14 cellular contexts compared by ENCODE assay signal in the genomic region with DNA sequence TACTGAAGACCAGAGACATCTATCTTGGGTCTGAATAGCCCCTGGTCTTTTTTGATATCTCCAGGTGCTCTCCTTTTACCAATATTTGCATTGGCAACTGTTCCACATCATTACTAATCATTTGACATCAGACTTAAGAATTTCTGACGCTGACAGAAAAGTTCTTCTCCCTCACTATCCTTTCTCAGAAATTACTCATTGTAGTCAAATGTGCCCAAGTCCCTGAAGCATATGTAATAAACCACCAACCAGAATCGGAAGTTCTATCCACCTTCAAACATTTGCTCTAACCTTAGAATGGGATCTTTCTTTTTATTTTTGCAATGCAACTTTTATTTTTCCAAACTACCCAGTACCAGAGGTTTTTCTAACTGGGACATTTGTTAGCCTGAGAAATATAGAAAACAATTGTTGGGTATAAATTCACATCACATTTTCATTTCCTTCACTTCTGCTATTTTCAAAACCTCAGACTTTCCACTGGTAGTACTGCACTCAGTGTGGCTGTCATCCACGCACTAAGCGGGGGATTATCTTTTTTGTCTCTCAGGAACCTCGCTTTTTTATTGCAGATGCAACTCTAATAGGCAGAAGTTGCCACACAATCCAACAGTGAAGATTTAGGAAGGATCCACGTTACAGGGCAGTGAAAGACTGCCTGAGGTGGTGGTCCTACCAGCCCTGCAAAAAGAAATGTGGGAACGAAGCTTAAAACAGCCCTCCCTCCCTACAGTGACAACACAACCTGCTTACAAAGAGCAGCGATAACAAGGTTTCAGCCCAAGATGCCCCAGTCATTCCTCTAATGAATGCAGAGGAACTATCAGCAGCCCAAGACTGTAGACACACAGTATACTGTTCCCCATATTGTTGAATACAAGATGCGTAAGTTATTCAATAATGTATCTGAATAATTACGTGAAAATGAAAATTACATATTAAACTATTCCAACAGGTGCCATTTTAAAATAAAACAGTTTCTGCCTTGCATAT.
DNase-seq lines count a peak whose midpoint lies in the region; ATAC-seq and TF ChIP-seq lines count a peak whose summit lies in the region.
"Had no signal": no experiment of that assay in that cellular context is flagged by ENCODE, and none has a peak within 500 bp of the region (broad histone marks: within the 10 kb centered on the region; RNA-seq: fewer than 3 reads in every experiment).

No MANE protein-coding gene starts in this region.

- H3K27me3 ChIP-seq in psoas muscle (ENCODE audit: insufficient read depth in 3 of 3, low read length in 2 of 3): no peaks in the 10 kb centered on the region
- H3K27me3 ChIP-seq: vagina had no signal

- TF ChIP-seq CTCF in fibroblast of mammary gland (conservative IDR thresholded peaks at IDR 0.05; ENCODE audit: control insufficient read depth, insufficient read depth, low read depth, low read length) (no peak), psoas muscle (IDR thresholded peaks at IDR 0.05) (no peak), endothelial cell (IDR thresholded peaks at IDR 0.05; ENCODE audit: unreplicated experiment) (no peak)

- H3K4me3 ChIP-seq in fibroblast of mammary gland (ENCODE audit: control insufficient read depth, low read depth, low read length): no peak overlapping the region
- H3K4me3 ChIP-seq in psoas muscle: no peak overlapping the region
- H3K4me3 ChIP-seq: coronary artery, vagina had no signal

- ATAC-seq in GM18520 (IDR thresholded peaks at IDR 0.05; ENCODE audit: unreplicated experiment) (peak; percentile 83), GM21528 (IDR thresholded peaks at IDR 0.05; ENCODE audit: low FRiP score, unreplicated experiment) (peak; percentile 69), HG03139 (IDR thresholded peaks at IDR 0.05; ENCODE audit: unreplicated experiment) (peak; percentile 60), psoas muscle (no peak)
- ATAC-seq: natural killer cell treated with Interleukin-12 subunit alpha and Interleukin-12 subunit beta and Interleukin-15 and Interleukin-18, amount 100 ng/mL, for 72 hours had no signal

- DNase-seq in fibroblast of mammary gland (ENCODE audit: low read depth) (peak; percentile 66), psoas muscle (no peak), endothelial cell (ENCODE audit: low spot score) (no peak), SKM-1 treated with dmso at 0.1 percent for 144 hours (lab: John Stamatoyannopoulos, UW; ENCODE audit: unreplicated experiment) (no peak), DMS53 treated with DMSO at 0.1 percent for 48 hours (lab: John Stamatoyannopoulos, UW; ENCODE audit: unreplicated experiment) (no peak)
- DNase-seq: activated T-cell treated with anti-CD3 and anti-CD28 coated beads for 4 hours, hippocampal formation, NCI-H2081 had no signal

- H3K27ac Mint-ChIP-seq in endothelial cell (ENCODE audit: unreplicated experiment): no peak overlapping the region
- H3K27ac Mint-ChIP-seq: natural killer cell treated with Interleukin-12 subunit alpha and Interleukin-12 subunit beta and Interleukin-15 and Interleukin-18, amount 100 ng/mL, for 72 hours had no signal

- H3K27ac ChIP-seq in psoas muscle: no peak overlapping the region
- H3K27ac ChIP-seq: coronary artery, vagina had no signal

- H3K4me3 Mint-ChIP-seq in endothelial cell (ENCODE audit: unreplicated experiment): no peak overlapping the region
- H3K4me3 Mint-ChIP-seq: natural killer cell treated with Interleukin-12 subunit alpha and Interleukin-12 subunit beta and Interleukin-15 and Interleukin-18, amount 100 ng/mL, for 72 hours had no signal

- H3K4me1 Mint-ChIP-seq in endothelial cell (ENCODE audit: unreplicated experiment): no peaks in the 10 kb centered on the region

- no peaks in the 10 kb centered on the region for H3K9me3 Mint-ChIP-seq in endothelial cell (ENCODE audit: unreplicated experiment)
- H3K9me3 Mint-ChIP-seq: natural killer cell treated with Interleukin-12 subunit alpha and Interleukin-12 subunit beta and Interleukin-15 and Interleukin-18, amount 100 ng/mL, for 72 hours had no signal

- H3K36me3 Mint-ChIP-seq in endothelial cell (ENCODE audit: low read depth, unreplicated experiment): no peaks in the 10 kb centered on the region
- H3K36me3 Mint-ChIP-seq: natural killer cell treated with Interleukin-12 subunit alpha and Interleukin-12 subunit beta and Interleukin-15 and Interleukin-18, amount 100 ng/mL, for 72 hours had no signal

- no peaks in the 10 kb centered on the region for H3K9me3 ChIP-seq in psoas muscle
- H3K9me3 ChIP-seq: vagina had no signal

- no peaks in the 10 kb centered on the region for H3K27me3 Mint-ChIP-seq in endothelial cell (ENCODE audit: unreplicated experiment)

- 82 to 84% (median 83%) methylated on average over 10 of the region's 10 CpGs for WGBS in psoas muscle, 3 donors

- no peaks in the 10 kb centered on the region for H3K36me3 ChIP-seq in psoas muscle (ENCODE audit: insufficient read depth in 1 of 2, low read depth in 1 of 2)
- H3K36me3 ChIP-seq: vagina had no signal

- intact Hi-C loops in psoas muscle (cut with DNase I): no loop called here

- H3K4me1 ChIP-seq in psoas muscle: peaks cover 3% of the 10 kb centered on the region

Comparison
In these comparisons a context has a peak if more than half of its experiments do, and no peak if none do; other contexts are left out.
1. ATAC-seq: peak in GM18520 (single experiment), GM21528 (single experiment) and HG03139 (single experiment); none in psoas muscle (0 of 4).